Comparison of ENCODE assay signal across 26 cellular contexts in genomic region chr13:30403491-30403890, GRCh38. TPM values are rescaled to one million over a fixed set of nuclear protein-coding genes. Genes with fewer than 3 reads are reported as not detected.
DNase-seq lines count a peak whose midpoint lies in the region; ATAC-seq, FAIRE-seq and TF ChIP-seq lines count a peak whose summit lies in the region.
"Had no signal": no experiment of that assay in that cellular context is flagged by ENCODE, and none has a peak within 500 bp of the region (broad histone marks: within the 10 kb centered on the region; RNA-seq: fewer than 3 reads in every experiment).

No MANE protein-coding gene starts in this region.

- H3K9ac ChIP-seq in mesenchymal stem cell (ENCODE audit: low read length) (peak overlapping the region; percentile 60), subcutaneous abdominal adipose tissue (ENCODE audit: low read length in 5 of 5) (peak overlapping the region in 2 of 5 donors; percentile 35 to 70)
- H3K9ac ChIP-seq: BLaER1 had no signal

- H3K4me3 Mint-ChIP-seq in GM23338 = no peak overlapping the region
- H3K4me3 Mint-ChIP-seq: CD4-positive, alpha-beta T cell had no signal

- peaks cover 11% of the 10 kb centered on the region for H3K4me1 ChIP-seq in GM23338 (ENCODE audit: insufficient read depth)
- H3K4me1 ChIP-seq in mesenchymal stem cell (ENCODE audit: control insufficient read depth, insufficient read depth, low read depth, low read length) = peaks cover 7% of the 10 kb centered on the region
- peaks cover 3 to 52% (median 43%) of the 10 kb centered on the region in 5 donors for H3K4me1 ChIP-seq in subcutaneous abdominal adipose tissue (ENCODE audit: control insufficient read depth in 5 of 5, insufficient read depth in 5 of 5, low read length in 5 of 5)
- H3K4me1 ChIP-seq in psoas muscle = no peaks in the 10 kb centered on the region

- no peak overlapping the region for H2BK15ac ChIP-seq in mesenchymal stem cell (ENCODE audit: low read depth, poor library complexity, severe bottlenecking)

- no peak overlapping the region for H3K27ac Mint-ChIP-seq in GM23338
- H3K27ac Mint-ChIP-seq: CD4-positive, alpha-beta T cell had no signal

- no peaks in the 10 kb centered on the region; the same call in 2 of the 3 replicates for H3K36me3 Mint-ChIP-seq in GM23338 (ENCODE audit: low read depth)

- H3K79me1 ChIP-seq in mesenchymal stem cell (replicated peaks; ENCODE audit: low read length, poor library complexity, severe bottlenecking) = no peaks in the 10 kb centered on the region

- H3K23ac ChIP-seq in mesenchymal stem cell (ENCODE audit: low read length in 2 of 2) = no peak overlapping the region

- no peaks in the 10 kb centered on the region for H4K20me1 ChIP-seq in GM23338 (replicated peaks; ENCODE audit: insufficient read depth)
- H4K20me1 ChIP-seq: BLaER1 had no signal

- no peak overlapping the region for H4K8ac ChIP-seq in mesenchymal stem cell (ENCODE audit: low read length)

- H3F3A ChIP-seq in GM23338 (replicated peaks; ENCODE audit: low read depth) = 0 out of 2 replicates have a peak, but pooled peaks cover 2% of the 10 kb centered on the region

- no peak overlapping the region for H3K18ac ChIP-seq in mesenchymal stem cell (ENCODE audit: low read depth in 1 of 2, low read length in 2 of 2)

- H3K27me3 ChIP-seq in GM23338 (ENCODE audit: insufficient read depth) (peaks cover 8% of the 10 kb centered on the region; the same call in 1 of the 2 replicates), mesenchymal stem cell (ENCODE audit: control insufficient read depth in 1 of 2, insufficient read depth in 1 of 2, low read length in 2 of 2) (no peaks in the 10 kb centered on the region), subcutaneous abdominal adipose tissue (ENCODE audit: control insufficient read depth in 5 of 5, insufficient read depth in 4 of 5, low read length in 5 of 5) (no peaks in the 10 kb centered on the region), psoas muscle (ENCODE audit: insufficient read depth in 3 of 3, low read length in 2 of 3) (no peaks in the 10 kb centered on the region)
- H3K27me3 ChIP-seq: BLaER1 had no signal

- no peak for TF ChIP-seq POLR2A in GM12891 (IDR thresholded peaks at IDR 0.05; ENCODE audit: low read depth, low read length)

- H3K27ac ChIP-seq in GM23338 (ENCODE audit: low read depth) = no peak overlapping the region
- H3K27ac ChIP-seq in mesenchymal stem cell (ENCODE audit: low read length, poor library complexity, severe bottlenecking) = no peak overlapping the region
- peak overlapping the region; percentile 90 for H3K27ac ChIP-seq in subcutaneous abdominal adipose tissue (ENCODE audit: low read depth, low read length)
- H3K27ac ChIP-seq in psoas muscle = no peak overlapping the region
- H3K27ac ChIP-seq: BLaER1 had no signal

- DNase-seq in GM23338 (ENCODE audit: low spot score) = no peak
- DNase-seq in NCI-H69 (lab: John Stamatoyannopoulos, UW) = peak; percentile 78
- DNase-seq in mesenchymal stem cell = no peak
- DNase-seq in GM12891 (ENCODE audit: insufficient read length, low spot score) = no peak
- no peak for DNase-seq in psoas muscle
- no peak for DNase-seq in germinal center (ENCODE audit: low spot score)
- no peak for DNase-seq in DMS53 treated with DMSO at 0.1 percent for 48 hours (lab: John Stamatoyannopoulos, UW; ENCODE audit: unreplicated experiment)
- DNase-seq: CD4-positive, alpha-beta T cell; DMS53; H7; Karpas-422; NCI-H1105 treated with DMSO at 0.1 percent for 48 hours; NCI-H146; NCI-H1930; NCI-H2107; NCI-H526 treated with DMSO at 0.1 percent for 48 hours; RPMI8226; SHP77 had no signal

- H3K4me3 ChIP-seq in GM23338 (no peak overlapping the region), mesenchymal stem cell (ENCODE audit: insufficient read depth in 1 of 2, low read depth in 1 of 2, low read length in 2 of 2) (no peak overlapping the region), subcutaneous abdominal adipose tissue (ENCODE audit: low read depth in 1 of 5, low read length in 5 of 5) (no peak overlapping the region), psoas muscle (no peak overlapping the region)
- H3K4me3 ChIP-seq: BLaER1 had no signal

- WGBS in mesenchymal stem cell = 89% methylated on average over 3 of the region's 6 CpGs
- WGBS in psoas muscle, 3 donors = 61 to 69% (median 65%) methylated on average over 6 of the region's 6 CpGs

- 0 out of 2 replicates have a peak, but pooled peaks cover 7% of the 10 kb centered on the region for H3K9me2 ChIP-seq in GM23338 (ENCODE audit: insufficient read depth)

- no peak overlapping the region for H3K4ac ChIP-seq in mesenchymal stem cell (ENCODE audit: low read depth in 1 of 2, low read length in 2 of 2)

- no peak overlapping the region for H2BK120ac ChIP-seq in mesenchymal stem cell (ENCODE audit: low read depth, low read length)

- H3K79me2 ChIP-seq in GM23338 (replicated peaks; ENCODE audit: insufficient read depth) = no peaks in the 10 kb centered on the region

- intact Hi-C loops in psoas muscle (cut with DNase I) = no loop called here

- TF ChIP-seq CTCF in GM23338 (conservative IDR thresholded peaks at IDR 0.05; ENCODE audit: low read depth in 2 of 2) (no peak), psoas muscle (IDR thresholded peaks at IDR 0.05) (no peak)

- H3K4me1 Mint-ChIP-seq in GM23338 = peaks cover 16% of the 10 kb centered on the region

- peaks cover 20% of the 10 kb centered on the region for H3K27me3 Mint-ChIP-seq in GM23338 (ENCODE audit: insufficient read depth, low read depth, poor library complexity)
- H3K27me3 Mint-ChIP-seq: CD4-positive, alpha-beta T cell had no signal

- H2BK5ac ChIP-seq in mesenchymal stem cell (ENCODE audit: low read depth, low read length, poor library complexity, severe bottlenecking) = no peak overlapping the region

- H3K14ac ChIP-seq in mesenchymal stem cell (ENCODE audit: low read length in 2 of 2) = no peak overlapping the region

- H3K9me3 ChIP-seq in mesenchymal stem cell (ENCODE audit: control insufficient read depth, low read length) (no peaks in the 10 kb centered on the region), subcutaneous abdominal adipose tissue (ENCODE audit: control insufficient read depth in 5 of 5, low read length in 5 of 5) (no peaks in the 10 kb centered on the region), psoas muscle (no peaks in the 10 kb centered on the region)
- H3K9me3 ChIP-seq: BLaER1 had no signal

- H4K91ac ChIP-seq in mesenchymal stem cell (ENCODE audit: low read length) = no peak overlapping the region

- H2AK5ac ChIP-seq in mesenchymal stem cell (ENCODE audit: low read length, severe bottlenecking) = no peak overlapping the region

- H2AFZ ChIP-seq in GM23338 = peak overlapping the region; percentile 38
- no peak overlapping the region for H2AFZ ChIP-seq in mesenchymal stem cell (ENCODE audit: low read depth, low read length)

- H3K4me2 ChIP-seq in GM23338 = no peak overlapping the region
- no peak overlapping the region for H3K4me2 ChIP-seq in mesenchymal stem cell (ENCODE audit: low read length, poor library complexity, severe bottlenecking)
- H3K4me2 ChIP-seq: BLaER1 had no signal

- H3K9me3 Mint-ChIP-seq in GM23338 = peaks cover 3% of the 10 kb centered on the region; the same call in 1 of the 3 replicates
- H3K9me3 Mint-ChIP-seq: CD4-positive, alpha-beta T cell had no signal

- H3K36me3 ChIP-seq in GM23338 (ENCODE audit: insufficient read depth) (no peaks in the 10 kb centered on the region), mesenchymal stem cell (ENCODE audit: control insufficient read depth in 1 of 2, insufficient read depth in 2 of 2, low read depth in 1 of 2, low read length in 2 of 2) (no peaks in the 10 kb centered on the region), subcutaneous abdominal adipose tissue (ENCODE audit: control insufficient read depth in 5 of 5, insufficient read depth in 5 of 5, low read length in 5 of 5) (no peaks in the 10 kb centered on the region), psoas muscle (ENCODE audit: insufficient read depth in 1 of 2, low read depth in 1 of 2) (no peaks in the 10 kb centered on the region)
- H3K36me3 ChIP-seq: BLaER1 had no signal

- FAIRE-seq in GM12891 (lab: Jason Lieb, UNC) = no peak
- FAIRE-seq: A204.1, G401.6 had no signal

- H2BK12ac ChIP-seq in mesenchymal stem cell (ENCODE audit: low read length in 2 of 2) = no peak overlapping the region

- ATAC-seq in GM23338 (no peak), psoas muscle (no peak)

TF ChIP-seq in GM23338, 12 proteins besides CTCF, POLR2A, EP300 and RAD21 (continues in another document):
- TF ChIP-seq ETS1 (IDR thresholded peaks at IDR 0.05) = no peak
- TF ChIP-seq JUNB (IDR thresholded peaks at IDR 0.05; ENCODE audit: unreplicated experiment) = no peak
- TF ChIP-seq ZNF114 (CRISPR knock-in tag; IDR thresholded peaks at IDR 0.05) = no peak

TF ChIP-seq in GM12891, 5 proteins besides CTCF, POLR2A, EP300 and RAD21:
- no peak for TF ChIP-seq POU2F2 (IDR thresholded peaks at IDR 0.05; ENCODE audit: low read depth, low read length)
- no peak for TF ChIP-seq PAX5 (IDR thresholded peaks at IDR 0.05; ENCODE audit: insufficient read depth, low read length, severe bottlenecking)
- TF ChIP-seq SPI1 (IDR thresholded peaks at IDR 0.05; ENCODE audit: low read depth, low read length) = no peak
- no peak for TF ChIP-seq POLR2AphosphoS5 (IDR thresholded peaks at IDR 0.05; ENCODE audit: low read depth, low read length)
- no peak for TF ChIP-seq TAF1 (IDR thresholded peaks at IDR 0.05; ENCODE audit: low read depth, low read length)

RNA-seq across cellular contexts. Expression of gene UBE2L5, which starts 18.8 kb away (rescaled TPM):
- not detected in 2 replicates for total RNA-seq in GM23338 (2014; rRNA removed; shearing (Covaris generic))
- polyA plus RNA-seq in GM23338 (2016; fragmentation: Nextera tagmentation; extraction: Ambion mirVana) (0.21 TPM in 1 of 2 replicates, not detected in the other), psoas muscle (not detected)
- polyA plus RNA-seq in mesenchymal stem cell (2013, experiment 1 of 2) = 0.14 TPM
- 0.08 TPM for polyA plus RNA-seq in mesenchymal stem cell (2013, experiment 2 of 2)
- 0.19 TPM for polyA plus RNA-seq in GM12891 (2012; ENCODE audit: low read depth, missing spikeins)
- total RNA-seq in psoas muscle = not detected
- total RNA-seq: H7, HT-29, M059J, NCI-H460, SK-MEL-5 had no signal
